18 cellular contexts compared by ENCODE assay signal in genomic region chr14:72540836-72541235, GRCh38.
A peak's percentile ranks its signal among the peaks of the same experiment; 100 is the strongest.
DNase-seq lines count a peak whose midpoint lies in the region; ATAC-seq, FAIRE-seq and TF ChIP-seq lines count a peak whose summit lies in the region.
"Had no signal": no experiment of that assay in that cellular context is flagged by ENCODE, and none has a peak within 500 bp of the region (broad histone marks: within the 10 kb centered on the region; RNA-seq: fewer than 3 reads in every experiment).

No MANE protein-coding gene starts in this region.

- H3K4me3 ChIP-seq in BLaER1 treated with 17β-estradiol and CSF1 and Interleukin-3, amounts not matched to agents 10 nM and 100 nM: peak overlapping the region in 1 of 10 experiments; percentile 50; a peak in 1 of 20 replicates
- H3K4me3 ChIP-seq: HAP-1 had no signal

- H3K4me2 ChIP-seq in BLaER1 treated with 17β-estradiol and CSF1 and Interleukin-3, amounts not matched to agents 10 nM and 100 nM: peak overlapping the region; percentile 81 to 98 (median 86)

- H3K36me3 ChIP-seq in BLaER1 treated with 17β-estradiol and CSF1 and Interleukin-3, amounts not matched to agents 10 nM and 100 nM: no peaks in the 10 kb centered on the region
- H3K36me3 ChIP-seq: HAP-1 had no signal

- peaks cover 67 to 86% (median 77%) of the 10 kb centered on the region in 10 experiments for H3K4me1 ChIP-seq in BLaER1 treated with 17β-estradiol and CSF1 and Interleukin-3, amounts not matched to agents 10 nM and 100 nM
- H3K4me1 ChIP-seq: HAP-1 had no signal

- no peak for DNase-seq in HTR-8/SVneo (ENCODE audit: insufficient read length, low spot score)
- DNase-seq in GF-D8 (lab: John Stamatoyannopoulos, UW): no peak
- DNase-seq in NCI-H82 treated with DMSO at 0.1 percent for 48 hours (lab: John Stamatoyannopoulos, UW; ENCODE audit: unreplicated experiment): no peak
- DNase-seq: CD4-positive, alpha-beta T cell; CD8-positive, alpha-beta memory T cell; DMS 273 treated with DMSO at 0.1 percent for 48 hours; DMS79; EL; GDM1; GOT3 had no signal

- peaks cover 3% of the 10 kb centered on the region for H3K27me3 Mint-ChIP-seq in nephron (ENCODE audit: low read depth)
- H3K27me3 Mint-ChIP-seq: CD4-positive, alpha-beta T cell had no signal

- no peaks in the 10 kb centered on the region for H3K9me3 ChIP-seq in BLaER1 treated with 17β-estradiol and CSF1 and Interleukin-3, amounts not matched to agents 10 nM and 100 nM (replicated peaks in 1 of 11)
- H3K9me3 ChIP-seq: HAP-1 had no signal

- no peak for TF ChIP-seq CTCF in nephron (IDR thresholded peaks at IDR 0.05; ENCODE audit: unreplicated experiment in 3 of 3)

- H3K9ac ChIP-seq in BLaER1 treated with 17β-estradiol and CSF1 and Interleukin-3, amounts not matched to agents 10 nM and 100 nM: peak overlapping the region in 2 of 11 experiments; percentile 6 to 39; a peak in 1 of 22 replicates

- peaks cover 0 to 8% (median 0%) of the 10 kb centered on the region in 11 experiments; a peak in 1 of 22 replicates for H4K20me1 ChIP-seq in BLaER1 treated with 17β-estradiol and CSF1 and Interleukin-3, amounts not matched to agents 10 nM and 100 nM

- H3K27me3 ChIP-seq in BLaER1 treated with 17β-estradiol and CSF1 and Interleukin-3, amounts not matched to agents 10 nM and 100 nM: peaks cover 0 to 10% (median 0%) of the 10 kb centered on the region in 11 experiments; a peak in 5 of 22 replicates

- H3K4me3 Mint-ChIP-seq in nephron: no peak overlapping the region
- H3K4me3 Mint-ChIP-seq: CD4-positive, alpha-beta T cell; CD8-positive, alpha-beta memory T cell had no signal

- ATAC-seq in GM18520 (IDR thresholded peaks at IDR 0.05; ENCODE audit: unreplicated experiment): no peak

- FAIRE-seq in HTR-8/SVneo (lab: Jason Lieb, UNC): peak; percentile 64
- FAIRE-seq: D721Med, GM12891, GM18507, H54 had no signal

- H3K27ac ChIP-seq in BLaER1 treated with 17β-estradiol and CSF1 and Interleukin-3, amounts not matched to agents 10 nM and 100 nM: peak overlapping the region in 1 of 11 experiments; percentile 18; a peak in 2 of 22 replicates

- peaks cover 46% of the 10 kb centered on the region for H3K4me1 Mint-ChIP-seq in nephron

- peak overlapping the region in 2 of 3 experiments; percentile 31 to 84 for H3K27ac Mint-ChIP-seq in nephron
- H3K27ac Mint-ChIP-seq: CD4-positive, alpha-beta T cell; CD8-positive, alpha-beta memory T cell had no signal

- H3K36me3 Mint-ChIP-seq in nephron (ENCODE audit: low read depth): no peaks in the 10 kb centered on the region
- H3K36me3 Mint-ChIP-seq: CD8-positive, alpha-beta memory T cell had no signal

- H3K9me3 Mint-ChIP-seq in nephron: peaks cover 3% of the 10 kb centered on the region
- H3K9me3 Mint-ChIP-seq: CD4-positive, alpha-beta T cell; CD8-positive, alpha-beta memory T cell had no signal
